30 cellular contexts compared by ENCODE assay signal in genomic region chr4:148770848-148771247, GRCh38.
"Had no signal": no experiment of that assay in that cellular context is flagged by ENCODE, and none has a peak within 500 bp of the region (broad histone marks: within the 10 kb centered on the region; RNA-seq: fewer than 3 reads in every experiment).

No MANE protein-coding gene starts in this region.

- H3K4me3 ChIP-seq: cardiac muscle cell, colonic mucosa, dorsolateral prefrontal cortex, gastrocnemius medialis, hepatocyte, ovary, sigmoid colon, uterus had no signal

- H3K9me3 ChIP-seq: colonic mucosa, gastrocnemius medialis, ovary, sigmoid colon, uterus had no signal

- H3K4me1 ChIP-seq: colonic mucosa, gastrocnemius medialis, sigmoid colon, uterus had no signal

- H3K36me3 Mint-ChIP-seq: naive thymus-derived CD4-positive, alpha-beta T cell; stimulated activated effector memory CD8-positive, alpha-beta T cell treated with anti-CD3 and anti-CD28 coated beads, Interleukin-12 subunit alpha, Interleukin-12 subunit beta, amount 100 ng/mL, for 72 hours; type B pancreatic cell had no signal

- H3K27me3 ChIP-seq: cardiac muscle cell, colonic mucosa, dorsolateral prefrontal cortex, gastrocnemius medialis, hepatocyte, ovary, sigmoid colon, uterus had no signal

- H3K27ac ChIP-seq: cardiac muscle cell, colonic mucosa, dorsolateral prefrontal cortex, gastrocnemius medialis, hepatocyte, ovary, sigmoid colon, uterus had no signal

- H3K36me3 ChIP-seq: cardiac muscle cell, colonic mucosa, gastrocnemius medialis, ovary, sigmoid colon, uterus had no signal

- H3K4me3 Mint-ChIP-seq: activated CD4-positive, alpha-beta T cell treated with anti-CD3 and anti-CD28 coated beads, Interleukin-2, amount 10 ng/mL, durations not matched to agents 7 days and 5 days; activated CD8-positive, alpha-beta T cell treated with anti-CD3 and anti-CD28 coated beads for 36 hours; naive thymus-derived CD4-positive, alpha-beta T cell; stimulated activated effector memory CD8-positive, alpha-beta T cell treated with anti-CD3 and anti-CD28 coated beads, Interleukin-12 subunit alpha, Interleukin-12 subunit beta, amount 100 ng/mL, for 72 hours; stimulated activated naive CD8-positive, alpha-beta T cell treated with anti-CD3 and anti-CD28 coated beads, Interleukin-15, Interleukin-2, amounts not matched to agents 100 ng/mL and 50 ng/mL, for 24 hours; T-helper 17 cell; type B pancreatic cell had no signal

- H3K27me3 Mint-ChIP-seq: activated CD4-positive, alpha-beta T cell treated with anti-CD3 and anti-CD28 coated beads, Interleukin-2, amount 10 ng/mL, durations not matched to agents 7 days and 5 days; activated CD8-positive, alpha-beta T cell treated with anti-CD3 and anti-CD28 coated beads for 36 hours; naive thymus-derived CD4-positive, alpha-beta T cell; stimulated activated naive CD8-positive, alpha-beta T cell treated with anti-CD3 and anti-CD28 coated beads, Interleukin-15, Interleukin-2, amounts not matched to agents 100 ng/mL and 50 ng/mL, for 24 hours; type B pancreatic cell had no signal

- DNase-seq: activated CD4-positive, alpha-beta T cell treated with anti-CD3 and anti-CD28 coated beads for 1 hour; activated CD4-positive, alpha-beta T cell treated with anti-CD3 and anti-CD28 coated beads, Interleukin-2, amount 10 ng/mL, durations not matched to agents 7 days and 5 days; activated CD8-positive, alpha-beta T cell treated with anti-CD3 and anti-CD28 coated beads for 36 hours; activated T-cell treated with anti-CD3 and anti-CD28 coated beads, Interleukin-2, amount 50 U/mL, for 48 hours; anterior cingulate cortex; cerebellar nuclear complex; colonic mucosa; dorsolateral prefrontal cortex; effector memory CD4-positive, alpha-beta T cell; gastrocnemius medialis; glutamatergic neuron; islet precursor cell; midbrain; ovary; sigmoid colon; small intestine; stimulated activated CD4-positive, alpha-beta T cell treated with anti-CD3 and anti-CD28 coated beads, Interleukin-4, amount 100 ng/mL, for 24 hours; substantia nigra; T-helper 17 cell; T1000; uterus had no signal

- H3K27ac Mint-ChIP-seq: activated CD4-positive, alpha-beta T cell treated with anti-CD3 and anti-CD28 coated beads, Interleukin-2, amount 10 ng/mL, durations not matched to agents 7 days and 5 days; activated CD8-positive, alpha-beta T cell treated with anti-CD3 and anti-CD28 coated beads for 36 hours; activated naive CD4-positive, alpha-beta T cell treated with anti-CD3 and anti-CD28 coated beads, Interleukin-2, amount 50 U/mL, for 72 hours; activated T-helper 2 cell treated with anti-CD3 and anti-CD28 coated beads, Interferon-gamma antibody, Interleukin-2, Interleukin-4, amounts not matched to agents 10 μg/mL and 5 μg/mL and 100 μg/mL, durations not matched to agents 14 hours and 24 hours and 36 hours; naive thymus-derived CD4-positive, alpha-beta T cell; progenitor cell of endocrine pancreas; stimulated activated effector memory CD8-positive, alpha-beta T cell treated with anti-CD3 and anti-CD28 coated beads, Interleukin-12 subunit alpha, Interleukin-12 subunit beta, amount 100 ng/mL, for 72 hours; stimulated activated naive CD8-positive, alpha-beta T cell treated with anti-CD3 and anti-CD28 coated beads, Interleukin-15, Interleukin-2, amounts not matched to agents 100 ng/mL and 50 ng/mL, for 24 hours; T-helper 17 cell; type B pancreatic cell had no signal

- ATAC-seq: activated CD8-positive, alpha-beta T cell treated with anti-CD3 and anti-CD28 coated beads for 36 hours; activated naive CD4-positive, alpha-beta T cell treated with anti-CD3 and anti-CD28 coated beads, Interleukin-2, amount 50 U/mL, for 72 hours; gastrocnemius medialis; naive thymus-derived CD4-positive, alpha-beta T cell; stimulated activated effector memory CD8-positive, alpha-beta T cell treated with anti-CD3 and anti-CD28 coated beads, Interleukin-12 subunit alpha, Interleukin-12 subunit beta, amount 100 ng/mL, for 72 hours; T-helper 17 cell had no signal

- H3K4me1 Mint-ChIP-seq: activated CD4-positive, alpha-beta T cell treated with anti-CD3 and anti-CD28 coated beads, Interleukin-2, amount 10 ng/mL, durations not matched to agents 7 days and 5 days; naive thymus-derived CD4-positive, alpha-beta T cell; stimulated activated effector memory CD8-positive, alpha-beta T cell treated with anti-CD3 and anti-CD28 coated beads, Interleukin-12 subunit alpha, Interleukin-12 subunit beta, amount 100 ng/mL, for 72 hours; T-helper 17 cell had no signal

- H3K9me3 Mint-ChIP-seq: activated CD4-positive, alpha-beta T cell treated with anti-CD3 and anti-CD28 coated beads, Interleukin-2, amount 10 ng/mL, durations not matched to agents 7 days and 5 days; activated CD8-positive, alpha-beta T cell treated with anti-CD3 and anti-CD28 coated beads for 36 hours; activated naive CD4-positive, alpha-beta T cell treated with anti-CD3 and anti-CD28 coated beads, Interleukin-2, amount 50 U/mL, for 72 hours; activated T-helper 2 cell treated with anti-CD3 and anti-CD28 coated beads, Interferon-gamma antibody, Interleukin-2, Interleukin-4, amounts not matched to agents 10 μg/mL and 5 μg/mL and 100 μg/mL, durations not matched to agents 14 hours and 24 hours and 36 hours; stimulated activated effector memory CD8-positive, alpha-beta T cell treated with anti-CD3 and anti-CD28 coated beads, Interleukin-12 subunit alpha, Interleukin-12 subunit beta, amount 100 ng/mL, for 72 hours; stimulated activated naive CD8-positive, alpha-beta T cell treated with anti-CD3 and anti-CD28 coated beads, Interleukin-15, Interleukin-2, amounts not matched to agents 100 ng/mL and 50 ng/mL, for 24 hours; type B pancreatic cell had no signal
